ENCODE assay signal across 8 cellular contexts in genomic region chr18:76256897-76257500, GRCh38.
DNase-seq lines count a peak whose midpoint lies in the region; ATAC-seq and TF ChIP-seq lines count a peak whose summit lies in the region.

No MANE protein-coding gene starts in this region.

- dilution Hi-C loops in IMR-90 (cut with HindIII; ENCODE audit: low sequenced_read_pairs, unreplicated experiment), result no loop called here

- H3K56ac ChIP-seq in IMR-90 (ENCODE audit: extremely low read depth, insufficient read depth, low read length), result no peak overlapping the region

- peaks cover 2% of the 10 kb centered on the region; the same call in 1 of the 2 replicates for H3K4me1 ChIP-seq in IMR-90 (ENCODE audit: control insufficient read depth, insufficient read depth, low read length)

- no peak overlapping the region for H3K23ac ChIP-seq in IMR-90 (ENCODE audit: low read depth, low read length)

- H3K4me3 ChIP-seq in AG09309 (ENCODE audit: control insufficient read depth, low read depth, low read length), result no peak overlapping the region
- H3K4me3 ChIP-seq in IMR-90 (ENCODE audit: insufficient read depth, low read depth, low read length), result no peak overlapping the region

- no peak overlapping the region for H2AK5ac ChIP-seq in IMR-90 (ENCODE audit: low read depth, low read length)

- H3K9me1 ChIP-seq in IMR-90 (ENCODE audit: insufficient read depth, low read length), result no peaks in the 10 kb centered on the region

- H2BK20ac ChIP-seq in IMR-90 (ENCODE audit: low read depth, low read length), result no peak overlapping the region

- no peak overlapping the region for H2BK5ac ChIP-seq in IMR-90 (ENCODE audit: low read depth, low read length, poor library complexity, severe bottlenecking)

- no peak overlapping the region for H4K8ac ChIP-seq in IMR-90 (ENCODE audit: low read depth in 2 of 2, low read length in 2 of 2)

- H3K79me1 ChIP-seq in IMR-90 (ENCODE audit: low read depth in 1 of 2, low read length in 2 of 2), result no peaks in the 10 kb centered on the region

- no peak overlapping the region for H3K18ac ChIP-seq in IMR-90 (ENCODE audit: low read depth, low read length)

- no peak overlapping the region for H2BK120ac ChIP-seq in IMR-90 (ENCODE audit: low read depth, low read length)

- H2AK9ac ChIP-seq in IMR-90 (replicated peaks; ENCODE audit: low read depth, low read length, poor library complexity), result no peak overlapping the region

- H4K5ac ChIP-seq in IMR-90 (ENCODE audit: low read depth, low read length), result no peak overlapping the region

- H2BK15ac ChIP-seq in IMR-90 (ENCODE audit: low read depth, low read length), result no peak overlapping the region

- WGBS in IMR-90 (ENCODE audit: extremely low coverage in 2 of 2, insufficient read length in 1 of 2), 2 experiments, result no CpG with 5 or more reads among the region's 4 CpGs

- H3K9ac ChIP-seq in IMR-90 (ENCODE audit: low read depth, low read length), result no peak overlapping the region

- ATAC-seq in IMR-90 (ENCODE audit: low read depth) (peak; percentile 82), HG03521 (IDR thresholded peaks at IDR 0.05; ENCODE audit: unreplicated experiment) (no peak), GM18861 (IDR thresholded peaks at IDR 0.05; ENCODE audit: unreplicated experiment) (no peak)

- H3K9me3 ChIP-seq in IMR-90 (ENCODE audit: control insufficient read depth, insufficient read depth, low read length), result no peaks in the 10 kb centered on the region

- no peak overlapping the region for H3K4ac ChIP-seq in IMR-90 (ENCODE audit: low read depth, low read length)

- in situ Hi-C loops in IMR-90 (cut with MboI; ENCODE audit: low sequenced_read_pairs) (loop anchor here (25.0 kb wide), 1 partner anchor 1595 kb away; no protein-coding TSS in a partner anchor), SK-MEL-5 (cut with HindIII; ENCODE audit: low pct_unique_long_range_greater_than_20kb, low sequenced_read_pairs) (no loop called here)

- H4K20me1 ChIP-seq in IMR-90 (ENCODE audit: insufficient read depth, low read length), result no peaks in the 10 kb centered on the region

- no TSS peak for BruUV-seq in IMR-90 (replicated peaks; lab: Mats Ljungman, UMichigan)

- H3K36me3 ChIP-seq in IMR-90 (ENCODE audit: control insufficient read depth, insufficient read depth, low read length), result no peaks in the 10 kb centered on the region

- DNase-seq in AG09309 (ENCODE audit: low read depth), result peak; percentile 48
- peak; percentile 75 for DNase-seq in IMR-90
- peak; percentile 55 for DNase-seq in SK-MEL-5 (ENCODE audit: low read depth, low spot score)
- peak; percentile 16 for DNase-seq in glomerular visceral epithelial cell (ENCODE audit: extremely low spot score)
- DNase-seq in stromal cell of bone marrow (ENCODE audit: low read depth), result peak; percentile 28
- DNase-seq in NCI-H2171 treated with DMSO at 0.1 percent for 48 hours (lab: John Stamatoyannopoulos, UW), result no peak

- H3K27me3 ChIP-seq in IMR-90 (ENCODE audit: control insufficient read depth, insufficient read depth, low read length), result peaks cover 8% of the 10 kb centered on the region

- TF ChIP-seq POLR2A in IMR-90 (IDR thresholded peaks at IDR 0.05; ENCODE audit: low read depth, low read length), result no peak

- CTCF ChIA-PET in IMR-90 (lab: Yijun Ruan, JAX), result interaction anchor here (0.6 to 1.7 kb wide), 6 partner anchors 9 to 1217 kb away, joined by 3 to 9 read pairs (median 4); no protein-coding TSS in a partner anchor

- peak; percentile 58 for TF ChIP-seq RAD21 in IMR-90 (IDR thresholded peaks at IDR 0.05; ENCODE audit: low read length)

- H4K91ac ChIP-seq in IMR-90 (ENCODE audit: insufficient read depth, low read depth, low read length), result no peak overlapping the region

- intact Hi-C loops in IMR-90 (cut with micrococcal nuclease), result loop anchor here (1.0 to 10.0 kb wide), 3 partner anchors 772 to 1604 kb away; partner anchors contain the start of gene PTGR3

- POLR2A ChIA-PET in IMR-90 (lab: Charles Lee; ENCODE audit: unreplicated experiment), result interaction anchor here (0.6 kb wide), 1 partner anchor 21 kb away, joined by 3 read pairs; no protein-coding TSS in a partner anchor

- H3K27ac ChIP-seq in IMR-90 (ENCODE audit: insufficient read depth, low read length), result no peak overlapping the region

- H3K14ac ChIP-seq in IMR-90 (replicated peaks; ENCODE audit: low read depth, low read length), result no peak overlapping the region

- TF ChIP-seq CTCF in AG09309 (IDR thresholded peaks at IDR 0.05; ENCODE audit: control insufficient read depth, insufficient read depth, low read depth, low read length, missing control alignments), result peak; percentile 77
- peak; percentile 78 for TF ChIP-seq CTCF in IMR-90 (conservative IDR thresholded peaks at IDR 0.05; ENCODE audit: low read depth, low read length)

- no peak overlapping the region for H3K4me2 ChIP-seq in IMR-90 (ENCODE audit: low read depth, low read length)

- no peak overlapping the region for H2AFZ ChIP-seq in IMR-90 (replicated peaks; ENCODE audit: low read length, poor library complexity)

TF ChIP-seq in IMR-90, 13 proteins besides CTCF, POLR2A, EP300 and RAD21:
- TF ChIP-seq NFE2L2 (IDR thresholded peaks at IDR 0.05; ENCODE audit: low read depth, low read length) (no peak), CHD1 (IDR thresholded peaks at IDR 0.05; ENCODE audit: low read depth, low read length) (no peak), MXI1 (IDR thresholded peaks at IDR 0.05; ENCODE audit: borderline replicate concordance, low read depth, low read length) (no peak), USF2 (IDR thresholded peaks at IDR 0.05; ENCODE audit: low read depth, low read length) (no peak), CEBPB (IDR thresholded peaks at IDR 0.05; ENCODE audit: low read depth, low read length) (no peak), BHLHE40 (IDR thresholded peaks at IDR 0.05; ENCODE audit: low read depth, low read length) (no peak), RCOR1 (IDR thresholded peaks at IDR 0.05; ENCODE audit: insufficient replicate concordance, low read length) (no peak), SMC3 (IDR thresholded peaks at IDR 0.05; ENCODE audit: low read depth, low read length) (no peak), FOS (IDR thresholded peaks at IDR 0.05; ENCODE audit: low read depth, low read length) (no peak), RFX5 (IDR thresholded peaks at IDR 0.05; ENCODE audit: low read depth, low read length) (no peak), MAFK (IDR thresholded peaks at IDR 0.05; ENCODE audit: low read depth, low read length) (no peak), MAZ (IDR thresholded peaks at IDR 0.05; ENCODE audit: borderline replicate concordance, low read depth, low read length) (no peak)
- TF ChIP-seq, protein P1, sequence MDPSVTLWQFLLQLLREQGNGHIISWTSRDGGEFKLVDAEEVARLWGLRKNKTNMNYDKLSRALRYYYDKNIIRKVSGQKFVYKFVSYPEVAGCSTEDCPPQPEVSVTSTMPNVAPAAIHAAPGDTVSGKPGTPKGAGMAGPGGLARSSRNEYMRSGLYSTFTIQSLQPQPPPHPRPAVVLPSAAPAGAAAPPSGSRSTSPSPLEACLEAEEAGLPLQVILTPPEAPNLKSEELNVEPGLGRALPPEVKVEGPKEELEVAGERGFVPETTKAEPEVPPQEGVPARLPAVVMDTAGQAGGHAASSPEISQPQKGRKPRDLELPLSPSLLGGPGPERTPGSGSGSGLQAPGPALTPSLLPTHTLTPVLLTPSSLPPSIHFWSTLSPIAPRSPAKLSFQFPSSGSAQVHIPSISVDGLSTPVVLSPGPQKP (IDR thresholded peaks at IDR 0.05; ENCODE audit: borderline replicate concordance, low read depth, low read length), result no peak
